ENCODE assay signal across 13 cellular contexts in the genomic region with DNA sequence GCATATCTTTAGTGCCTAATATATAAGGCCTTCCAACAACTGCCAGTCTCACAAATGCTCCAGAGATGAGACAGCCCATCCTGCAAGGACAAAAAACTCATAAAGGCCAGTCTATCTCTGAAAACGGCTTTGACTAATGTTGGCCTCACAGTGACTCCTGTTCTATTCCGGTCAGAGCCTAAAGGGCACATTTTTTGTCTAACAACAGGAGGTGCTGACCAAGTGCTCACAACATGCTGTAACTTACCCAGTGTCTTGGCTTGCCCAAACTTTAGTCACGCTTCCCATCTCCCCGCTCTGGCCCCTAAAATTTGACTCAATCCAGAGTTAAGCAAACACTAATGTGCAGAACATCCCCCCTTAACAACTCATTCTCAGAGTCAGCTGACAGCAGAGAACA.
DNase-seq lines count a peak whose midpoint lies in the region; ATAC-seq and TF ChIP-seq lines count a peak whose summit lies in the region.
"Had no signal": no experiment of that assay in that cellular context is flagged by ENCODE, and none has a peak within 500 bp of the region (broad histone marks: within the 10 kb centered on the region; RNA-seq: fewer than 3 reads in every experiment).

No MANE protein-coding gene starts in this region.

- peak overlapping the region; percentile 17 for H2AFZ ChIP-seq in mammary epithelial cell (ENCODE audit: low read depth, low read length)

- intact Hi-C loops in mammary epithelial cell (cut with micrococcal nuclease) (no loop called here), breast epithelium (cut with DNase I; ENCODE audit: low total_unique reads) (no loop called here), transverse colon (cut with DNase I; ENCODE audit: low total_unique reads) (no loop called here), adrenal gland (cut with DNase I) (no loop called here)

- no peaks in the 10 kb centered on the region for H3K9me3 ChIP-seq in mammary epithelial cell (replicated peaks; ENCODE audit: insufficient read depth, low read length)
- H3K9me3 ChIP-seq in breast epithelium, result no peaks in the 10 kb centered on the region
- H3K9me3 ChIP-seq in transverse colon, result no peaks in the 10 kb centered on the region
- no peaks in the 10 kb centered on the region for H3K9me3 ChIP-seq in adrenal gland (replicated peaks in 1 of 3)

- H3K36me3 ChIP-seq in mammary epithelial cell (ENCODE audit: insufficient read depth, low read length), result no peaks in the 10 kb centered on the region
- H3K36me3 ChIP-seq in breast epithelium, result no peaks in the 10 kb centered on the region
- H3K36me3 ChIP-seq in transverse colon, result no peaks in the 10 kb centered on the region
- no peaks in the 10 kb centered on the region for H3K36me3 ChIP-seq in adrenal gland (replicated peaks in 1 of 2)

- H3K4me2 ChIP-seq in mammary epithelial cell (ENCODE audit: insufficient read depth, low read depth, low read length), result no peak overlapping the region

- H3K4me3 ChIP-seq in mammary epithelial cell (replicated peaks in 1 of 3; ENCODE audit: insufficient read depth in 1 of 3, low read depth in 2 of 3, low read length in 3 of 3), result no peak overlapping the region
- H3K4me3 ChIP-seq in breast epithelium, result no peak overlapping the region
- H3K4me3 ChIP-seq in choroid plexus epithelial cell (ENCODE audit: low read depth, low read length), result no peak overlapping the region
- no peak overlapping the region for H3K4me3 ChIP-seq in transverse colon
- H3K4me3 ChIP-seq in adrenal gland, result no peak overlapping the region

- H4K20me1 ChIP-seq in mammary epithelial cell (ENCODE audit: insufficient read depth, low read length), result no peaks in the 10 kb centered on the region

- 24% methylated on average over 4 of the region's 4 CpGs for WGBS in mammary epithelial cell (ENCODE audit: low coverage, missing lambda C conversion rate)
- WGBS in transverse colon (ENCODE audit: low coverage in 1 of 2), 2 donors, result 82 to 90% methylated on average over 2 to 4 of the region's 4 CpGs
- WGBS in adrenal gland, 4 donors, result 47 to 68% (median 62%) methylated on average over 4 of the region's 4 CpGs

- CTCF ChIA-PET in mammary epithelial cell (lab: Charles Lee; ENCODE audit: low non-redundant PET), result no interaction called here

- ATAC-seq in HG02870 (IDR thresholded peaks at IDR 0.05; ENCODE audit: unreplicated experiment), result no peak
- ATAC-seq: CD8-positive, alpha-beta T cell had no signal

- H3K27ac ChIP-seq in mammary epithelial cell (ENCODE audit: insufficient read depth, low read depth, low read length) (no peak overlapping the region), breast epithelium (no peak overlapping the region), transverse colon (no peak overlapping the region), adrenal gland (no peak overlapping the region)
- H3K27ac ChIP-seq: 22Rv1 had no signal

- in situ Hi-C loops in mammary epithelial cell (cut with MboI; ENCODE audit: low sequenced_read_pairs in 2 of 2), result no loop called here
- in situ Hi-C loops in SK-MEL-5 (cut with HindIII; ENCODE audit: low pct_unique_long_range_greater_than_20kb, low sequenced_read_pairs), result no loop called here
- in situ Hi-C loops in transverse colon (cut with MboI; ENCODE audit: low pct_ligation_motif_present in 1 of 4, low pct_unique_long_range_greater_than_20kb in 1 of 4, low sequenced_read_pairs in 3 of 4), result no loop called here

- H3K27me3 ChIP-seq in mammary epithelial cell (ENCODE audit: insufficient read depth, low read length), result no peaks in the 10 kb centered on the region
- H3K27me3 ChIP-seq in breast epithelium, result no peaks in the 10 kb centered on the region
- no peaks in the 10 kb centered on the region for H3K27me3 ChIP-seq in transverse colon
- H3K27me3 ChIP-seq in adrenal gland, result no peaks in the 10 kb centered on the region

- no peak for TF ChIP-seq CTCF in mammary epithelial cell (conservative IDR thresholded peaks at IDR 0.05 in 1 of 2, IDR thresholded peaks at IDR 0.05 in 1 of 2; ENCODE audit: extremely low read depth in 1 of 2, insufficient read depth in 1 of 2, low read depth in 1 of 2, low read length in 2 of 2)
- no peak for TF ChIP-seq CTCF in breast epithelium (IDR thresholded peaks at IDR 0.05)
- no peak for TF ChIP-seq CTCF in choroid plexus epithelial cell (conservative IDR thresholded peaks at IDR 0.05; ENCODE audit: low read depth, low read length)
- no peak for TF ChIP-seq CTCF in transverse colon (IDR thresholded peaks at IDR 0.05)
- TF ChIP-seq CTCF in adrenal gland (IDR thresholded peaks at IDR 0.05), result no peak

- DNase-seq in mammary epithelial cell (peak; percentile 17), breast epithelium (ENCODE audit: low spot score in 2 of 2) (no peak), SK-MEL-5 (ENCODE audit: low read depth, low spot score) (peak; percentile 58), choroid plexus epithelial cell (ENCODE audit: low read depth) (peak; percentile 9), transverse colon (no peak), adrenal gland (no peak)
- DNase-seq in activated naive CD4-positive, alpha-beta T cell treated with Interleukin-2 at 50 U/mL for 16 hours, result no peak
- DNase-seq: CD8-positive, alpha-beta T cell; COR-L47; DMS53; IMR-90 had no signal

- dilution Hi-C loops in mammary epithelial cell (cut with HindIII; ENCODE audit: low sequenced_read_pairs), result no loop called here

- no peaks in the 10 kb centered on the region for H3K79me2 ChIP-seq in mammary epithelial cell (ENCODE audit: insufficient read depth, low read length)

- no TSS peak for BruUV-seq in mammary epithelial cell (replicated peaks; lab: Mats Ljungman, UMichigan)

- no peak for TF ChIP-seq EP300 in transverse colon (IDR thresholded peaks at IDR 0.05; ENCODE audit: low read depth)

- H3K4me1 ChIP-seq in mammary epithelial cell (ENCODE audit: insufficient read depth, low read length) (peaks cover 2% of the 10 kb centered on the region), breast epithelium (no peaks in the 10 kb centered on the region), transverse colon (no peaks in the 10 kb centered on the region), adrenal gland (replicated peaks in 1 of 2) (no peaks in the 10 kb centered on the region)

- TF ChIP-seq POLR2A in breast epithelium (IDR thresholded peaks at IDR 0.05) (no peak), transverse colon (IDR thresholded peaks at IDR 0.05) (no peak), adrenal gland (IDR thresholded peaks at IDR 0.05) (no peak)

- H3K9ac ChIP-seq in mammary epithelial cell (ENCODE audit: insufficient read depth, low read length), result no peak overlapping the region

Comparison
In these comparisons a context has a peak if more than half of its experiments do, and no peak if none do; other contexts are left out.
1. DNase-seq: peak in mammary epithelial cell (single experiment), SK-MEL-5 (single experiment) and choroid plexus epithelial cell (single experiment); none in breast epithelium (0 of 2), transverse colon (single experiment), adrenal gland (0 of 7) and activated naive CD4-positive, alpha-beta T cell treated with Interleukin-2 at 50 U/mL for 16 hours (single experiment).